Comparison of ENCODE assay signal across 1 cellular context in the genomic region with DNA sequence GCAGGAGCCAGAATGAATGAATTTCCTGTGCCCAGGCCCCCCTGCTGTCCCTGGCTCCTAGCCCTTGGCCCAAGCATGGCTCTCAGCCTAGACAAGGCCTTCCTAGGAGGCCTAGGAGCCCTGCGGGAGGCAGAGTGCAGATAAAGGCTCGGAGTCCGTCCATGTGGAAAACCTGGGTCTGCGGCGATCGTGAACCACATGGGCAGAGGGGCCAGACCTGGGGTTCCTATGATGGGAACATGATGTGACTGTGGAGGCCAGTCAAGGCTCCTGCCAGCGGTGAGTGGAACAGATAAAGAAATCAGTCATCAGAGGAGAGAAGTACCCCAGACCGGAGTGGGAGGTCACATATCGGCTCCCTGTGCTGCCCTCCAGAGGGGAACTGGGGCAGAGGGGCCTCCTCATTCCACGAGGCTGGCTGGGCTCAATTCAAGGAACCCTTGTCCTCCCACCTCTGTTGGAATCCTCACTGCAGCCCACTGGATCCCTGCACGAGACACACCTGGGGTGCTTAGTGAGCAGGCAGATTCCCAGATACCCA.
A peak's percentile ranks its signal among the peaks of the same experiment; 100 is the strongest.
TF ChIP-seq lines count a peak whose summit lies in the region.

No MANE protein-coding gene starts in this region.

TF ChIP-seq in HepG2, 621 proteins besides CTCF, POLR2A, EP300 and RAD21 (continued from another document and continues in another):
- TF ChIP-seq, protein P1, sequence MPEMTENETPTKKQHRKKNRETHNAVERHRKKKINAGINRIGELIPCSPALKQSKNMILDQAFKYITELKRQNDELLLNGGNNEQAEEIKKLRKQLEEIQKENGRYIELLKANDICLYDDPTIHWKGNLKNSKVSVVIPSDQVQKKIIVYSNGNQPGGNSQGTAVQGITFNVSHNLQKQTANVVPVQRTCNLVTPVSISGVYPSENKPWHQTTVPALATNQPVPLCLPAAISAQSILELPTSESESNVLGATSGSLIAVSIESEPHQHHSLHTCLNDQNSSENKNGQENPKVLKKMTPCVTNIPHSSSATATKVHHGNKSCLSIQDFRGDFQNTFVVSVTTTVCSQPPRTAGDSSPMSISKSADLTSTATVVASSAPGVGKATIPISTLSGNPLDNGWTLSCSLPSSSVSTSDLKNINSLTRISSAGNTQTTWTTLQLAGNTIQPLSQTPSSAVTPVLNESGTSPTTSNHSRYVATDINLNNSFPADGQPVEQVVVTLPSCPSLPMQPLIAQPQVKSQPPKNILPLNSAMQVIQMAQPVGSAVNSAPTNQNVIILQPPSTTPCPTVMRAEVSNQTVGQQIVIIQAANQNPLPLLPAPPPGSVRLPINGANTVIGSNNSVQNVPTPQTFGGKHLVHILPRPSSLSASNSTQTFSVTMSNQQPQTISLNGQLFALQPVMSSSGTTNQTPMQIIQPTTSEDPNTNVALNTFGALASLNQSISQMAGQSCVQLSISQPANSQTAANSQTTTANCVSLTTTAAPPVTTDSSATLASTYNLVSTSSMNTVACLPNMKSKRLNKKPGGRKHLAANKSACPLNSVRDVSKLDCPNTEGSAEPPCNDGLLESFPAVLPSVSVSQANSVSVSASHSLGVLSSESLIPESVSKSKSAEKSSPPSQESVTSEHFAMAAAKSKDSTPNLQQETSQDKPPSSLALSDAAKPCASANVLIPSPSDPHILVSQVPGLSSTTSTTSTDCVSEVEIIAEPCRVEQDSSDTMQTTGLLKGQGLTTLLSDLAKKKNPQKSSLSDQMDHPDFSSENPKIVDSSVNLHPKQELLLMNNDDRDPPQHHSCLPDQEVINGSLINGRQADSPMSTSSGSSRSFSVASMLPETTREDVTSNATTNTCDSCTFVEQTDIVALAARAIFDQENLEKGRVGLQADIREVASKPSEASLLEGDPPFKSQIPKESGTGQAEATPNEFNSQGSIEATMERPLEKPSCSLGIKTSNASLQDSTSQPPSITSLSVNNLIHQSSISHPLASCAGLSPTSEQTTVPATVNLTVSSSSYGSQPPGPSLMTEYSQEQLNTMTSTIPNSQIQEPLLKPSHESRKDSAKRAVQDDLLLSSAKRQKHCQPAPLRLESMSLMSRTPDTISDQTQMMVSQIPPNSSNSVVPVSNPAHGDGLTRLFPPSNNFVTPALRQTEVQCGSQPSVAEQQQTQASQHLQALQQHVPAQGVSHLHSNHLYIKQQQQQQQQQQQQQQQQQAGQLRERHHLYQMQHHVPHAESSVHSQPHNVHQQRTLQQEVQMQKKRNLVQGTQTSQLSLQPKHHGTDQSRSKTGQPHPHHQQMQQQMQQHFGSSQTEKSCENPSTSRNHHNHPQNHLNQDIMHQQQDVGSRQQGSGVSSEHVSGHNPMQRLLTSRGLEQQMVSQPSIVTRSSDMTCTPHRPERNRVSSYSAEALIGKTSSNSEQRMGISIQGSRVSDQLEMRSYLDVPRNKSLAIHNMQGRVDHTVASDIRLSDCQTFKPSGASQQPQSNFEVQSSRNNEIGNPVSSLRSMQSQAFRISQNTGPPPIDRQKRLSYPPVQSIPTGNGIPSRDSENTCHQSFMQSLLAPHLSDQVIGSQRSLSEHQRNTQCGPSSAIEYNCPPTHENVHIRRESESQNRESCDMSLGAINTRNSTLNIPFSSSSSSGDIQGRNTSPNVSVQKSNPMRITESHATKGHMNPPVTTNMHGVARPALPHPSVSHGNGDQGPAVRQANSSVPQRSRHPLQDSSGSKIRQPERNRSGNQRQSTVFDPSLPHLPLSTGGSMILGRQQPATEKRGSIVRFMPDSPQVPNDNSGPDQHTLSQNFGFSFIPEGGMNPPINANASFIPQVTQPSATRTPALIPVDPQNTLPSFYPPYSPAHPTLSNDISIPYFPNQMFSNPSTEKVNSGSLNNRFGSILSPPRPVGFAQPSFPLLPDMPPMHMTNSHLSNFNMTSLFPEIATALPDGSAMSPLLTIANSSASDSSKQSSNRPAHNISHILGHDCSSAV (CRISPR knock-in tag; IDR thresholded peaks at IDR 0.05; ENCODE audit: borderline replicate concordance) = no peak
- TF ChIP-seq HDAC2 (CRISPR knock-in tag; IDR thresholded peaks at IDR 0.05) = no peak
- no peak for TF ChIP-seq CHCHD3 (CRISPR knock-in tag; IDR thresholded peaks at IDR 0.05)
- no peak for TF ChIP-seq ZNF557 (CRISPR knock-in tag; IDR thresholded peaks at IDR 0.05)
- TF ChIP-seq SP1 (IDR thresholded peaks at IDR 0.05) = no peak
- TF ChIP-seq SP1 (CRISPR knock-in tag; IDR thresholded peaks at IDR 0.05) = no peak
- TF ChIP-seq, protein P2, sequence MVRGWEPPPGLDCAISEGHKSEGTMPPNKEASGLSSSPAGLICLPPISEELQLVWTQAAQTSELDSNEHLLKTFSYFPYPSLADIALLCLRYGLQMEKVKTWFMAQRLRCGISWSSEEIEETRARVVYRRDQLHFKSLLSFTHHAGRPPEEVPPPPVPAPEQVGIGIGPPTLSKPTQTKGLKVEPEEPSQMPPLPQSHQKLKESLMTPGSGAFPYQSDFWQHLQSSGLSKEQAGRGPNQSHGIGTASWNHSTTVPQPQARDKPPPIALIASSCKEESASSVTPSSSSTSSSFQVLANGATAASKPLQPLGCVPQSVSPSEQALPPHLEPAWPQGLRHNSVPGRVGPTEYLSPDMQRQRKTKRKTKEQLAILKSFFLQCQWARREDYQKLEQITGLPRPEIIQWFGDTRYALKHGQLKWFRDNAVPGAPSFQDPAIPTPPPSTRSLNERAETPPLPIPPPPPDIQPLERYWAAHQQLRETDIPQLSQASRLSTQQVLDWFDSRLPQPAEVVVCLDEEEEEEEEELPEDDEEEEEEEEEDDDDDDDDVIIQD (CRISPR knock-in tag; IDR thresholded peaks at IDR 0.05; ENCODE audit: low read depth) = 0 out of 2 replicates have a peak, but pooled peaks have one; percentile 47
- TF ChIP-seq NFRKB (IDR thresholded peaks at IDR 0.05) = no peak
- no peak for TF ChIP-seq ZNF607 (CRISPR knock-in tag; IDR thresholded peaks at IDR 0.05; ENCODE audit: borderline replicate concordance)
- no peak for TF ChIP-seq ZNF207 (IDR thresholded peaks at IDR 0.05; ENCODE audit: borderline replicate concordance)
- TF ChIP-seq MIER3 (CRISPR knock-in tag; IDR thresholded peaks at IDR 0.05; ENCODE audit: borderline replicate concordance) = peak; percentile 43; the same call in 1 of the 2 replicates
- no peak for TF ChIP-seq SIN3A (IDR thresholded peaks at IDR 0.05; ENCODE audit: borderline replicate concordance, low read depth, low read length)
- TF ChIP-seq SSRP1 (CRISPR knock-in tag; IDR thresholded peaks at IDR 0.05) = no peak
- TF ChIP-seq AGO1 (IDR thresholded peaks at IDR 0.05; ENCODE audit: low read depth, low read length, poor library complexity, severe bottlenecking) = no peak
- TF ChIP-seq HIVEP1 (CRISPR knock-in tag; IDR thresholded peaks at IDR 0.05) = no peak
- no peak for TF ChIP-seq ARNT (IDR thresholded peaks at IDR 0.05)
- no peak for TF ChIP-seq ELF4 (CRISPR knock-in tag; IDR thresholded peaks at IDR 0.05; ENCODE audit: borderline replicate concordance)
- TF ChIP-seq, protein P3, sequence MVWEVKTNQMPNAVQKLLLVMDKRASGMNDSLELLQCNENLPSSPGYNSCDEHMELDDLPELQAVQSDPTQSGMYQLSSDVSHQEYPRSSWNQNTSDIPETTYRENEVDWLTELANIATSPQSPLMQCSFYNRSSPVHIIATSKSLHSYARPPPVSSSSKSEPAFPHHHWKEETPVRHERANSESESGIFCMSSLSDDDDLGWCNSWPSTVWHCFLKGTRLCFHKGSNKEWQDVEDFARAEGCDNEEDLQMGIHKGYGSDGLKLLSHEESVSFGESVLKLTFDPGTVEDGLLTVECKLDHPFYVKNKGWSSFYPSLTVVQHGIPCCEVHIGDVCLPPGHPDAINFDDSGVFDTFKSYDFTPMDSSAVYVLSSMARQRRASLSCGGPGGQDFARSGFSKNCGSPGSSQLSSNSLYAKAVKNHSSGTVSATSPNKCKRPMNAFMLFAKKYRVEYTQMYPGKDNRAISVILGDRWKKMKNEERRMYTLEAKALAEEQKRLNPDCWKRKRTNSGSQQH (CRISPR knock-in tag; IDR thresholded peaks at IDR 0.05; ENCODE audit: low read depth) = 0 out of 2 replicates have a peak, but pooled peaks have one; percentile 37
- TF ChIP-seq, protein P4, sequence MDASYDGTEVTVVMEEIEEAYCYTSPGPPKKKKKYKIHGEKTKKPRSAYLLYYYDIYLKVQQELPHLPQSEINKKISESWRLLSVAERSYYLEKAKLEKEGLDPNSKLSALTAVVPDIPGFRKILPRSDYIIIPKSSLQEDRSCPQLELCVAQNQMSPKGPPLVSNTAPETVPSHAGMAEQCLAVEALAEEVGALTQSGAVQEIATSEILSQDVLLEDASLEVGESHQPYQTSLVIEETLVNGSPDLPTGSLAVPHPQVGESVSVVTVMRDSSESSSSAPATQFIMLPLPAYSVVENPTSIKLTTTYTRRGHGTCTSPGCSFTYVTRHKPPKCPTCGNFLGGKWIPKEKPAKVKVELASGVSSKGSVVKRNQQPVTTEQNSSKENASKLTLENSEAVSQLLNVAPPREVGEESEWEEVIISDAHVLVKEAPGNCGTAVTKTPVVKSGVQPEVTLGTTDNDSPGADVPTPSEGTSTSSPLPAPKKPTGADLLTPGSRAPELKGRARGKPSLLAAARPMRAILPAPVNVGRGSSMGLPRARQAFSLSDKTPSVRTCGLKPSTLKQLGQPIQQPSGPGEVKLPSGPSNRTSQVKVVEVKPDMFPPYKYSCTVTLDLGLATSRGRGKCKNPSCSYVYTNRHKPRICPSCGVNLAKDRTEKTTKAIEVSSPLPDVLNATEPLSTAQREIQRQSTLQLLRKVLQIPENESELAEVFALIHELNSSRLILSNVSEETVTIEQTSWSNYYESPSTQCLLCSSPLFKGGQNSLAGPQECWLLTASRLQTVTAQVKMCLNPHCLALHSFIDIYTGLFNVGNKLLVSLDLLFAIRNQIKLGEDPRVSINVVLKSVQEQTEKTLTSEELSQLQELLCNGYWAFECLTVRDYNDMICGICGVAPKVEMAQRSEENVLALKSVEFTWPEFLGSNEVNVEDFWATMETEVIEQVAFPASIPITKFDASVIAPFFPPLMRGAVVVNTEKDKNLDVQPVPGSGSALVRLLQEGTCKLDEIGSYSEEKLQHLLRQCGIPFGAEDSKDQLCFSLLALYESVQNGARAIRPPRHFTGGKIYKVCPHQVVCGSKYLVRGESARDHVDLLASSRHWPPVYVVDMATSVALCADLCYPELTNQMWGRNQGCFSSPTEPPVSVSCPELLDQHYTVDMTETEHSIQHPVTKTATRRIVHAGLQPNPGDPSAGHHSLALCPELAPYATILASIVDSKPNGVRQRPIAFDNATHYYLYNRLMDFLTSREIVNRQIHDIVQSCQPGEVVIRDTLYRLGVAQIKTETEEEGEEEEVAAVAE (CRISPR knock-in tag; IDR thresholded peaks at IDR 0.05; ENCODE audit: borderline replicate concordance) = no peak
- TF ChIP-seq XBP1 (CRISPR knock-in tag; IDR thresholded peaks at IDR 0.05) = no peak
- TF ChIP-seq, protein P5, sequence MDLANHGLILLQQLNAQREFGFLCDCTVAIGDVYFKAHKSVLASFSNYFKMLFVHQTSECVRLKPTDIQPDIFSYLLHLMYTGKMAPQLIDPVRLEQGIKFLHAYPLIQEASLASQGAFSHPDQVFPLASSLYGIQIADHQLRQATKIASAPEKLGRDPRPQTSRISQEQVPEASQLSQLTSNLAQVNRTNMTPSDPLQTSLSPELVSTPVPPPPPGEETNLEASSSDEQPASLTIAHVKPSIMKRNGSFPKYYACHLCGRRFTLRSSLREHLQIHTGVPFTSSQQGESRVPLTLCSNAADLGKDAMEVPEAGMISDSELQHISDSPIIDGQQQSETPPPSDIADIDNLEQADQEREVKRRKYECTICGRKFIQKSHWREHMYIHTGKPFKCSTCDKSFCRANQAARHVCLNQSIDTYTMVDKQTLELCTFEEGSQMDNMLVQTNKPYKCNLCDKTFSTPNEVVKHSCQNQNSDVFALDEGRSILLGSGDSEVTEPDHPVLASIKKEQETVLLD (CRISPR knock-in tag; IDR thresholded peaks at IDR 0.05; ENCODE audit: low read depth) = no peak
- TF ChIP-seq, protein P6, sequence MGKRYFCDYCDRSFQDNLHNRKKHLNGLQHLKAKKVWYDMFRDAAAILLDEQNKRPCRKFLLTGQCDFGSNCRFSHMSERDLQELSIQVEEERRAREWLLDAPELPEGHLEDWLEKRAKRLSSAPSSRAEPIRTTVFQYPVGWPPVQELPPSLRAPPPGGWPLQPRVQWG (CRISPR knock-in tag; IDR thresholded peaks at IDR 0.05; ENCODE audit: borderline replicate concordance, low read depth) = no peak
- TF ChIP-seq, protein P7, sequence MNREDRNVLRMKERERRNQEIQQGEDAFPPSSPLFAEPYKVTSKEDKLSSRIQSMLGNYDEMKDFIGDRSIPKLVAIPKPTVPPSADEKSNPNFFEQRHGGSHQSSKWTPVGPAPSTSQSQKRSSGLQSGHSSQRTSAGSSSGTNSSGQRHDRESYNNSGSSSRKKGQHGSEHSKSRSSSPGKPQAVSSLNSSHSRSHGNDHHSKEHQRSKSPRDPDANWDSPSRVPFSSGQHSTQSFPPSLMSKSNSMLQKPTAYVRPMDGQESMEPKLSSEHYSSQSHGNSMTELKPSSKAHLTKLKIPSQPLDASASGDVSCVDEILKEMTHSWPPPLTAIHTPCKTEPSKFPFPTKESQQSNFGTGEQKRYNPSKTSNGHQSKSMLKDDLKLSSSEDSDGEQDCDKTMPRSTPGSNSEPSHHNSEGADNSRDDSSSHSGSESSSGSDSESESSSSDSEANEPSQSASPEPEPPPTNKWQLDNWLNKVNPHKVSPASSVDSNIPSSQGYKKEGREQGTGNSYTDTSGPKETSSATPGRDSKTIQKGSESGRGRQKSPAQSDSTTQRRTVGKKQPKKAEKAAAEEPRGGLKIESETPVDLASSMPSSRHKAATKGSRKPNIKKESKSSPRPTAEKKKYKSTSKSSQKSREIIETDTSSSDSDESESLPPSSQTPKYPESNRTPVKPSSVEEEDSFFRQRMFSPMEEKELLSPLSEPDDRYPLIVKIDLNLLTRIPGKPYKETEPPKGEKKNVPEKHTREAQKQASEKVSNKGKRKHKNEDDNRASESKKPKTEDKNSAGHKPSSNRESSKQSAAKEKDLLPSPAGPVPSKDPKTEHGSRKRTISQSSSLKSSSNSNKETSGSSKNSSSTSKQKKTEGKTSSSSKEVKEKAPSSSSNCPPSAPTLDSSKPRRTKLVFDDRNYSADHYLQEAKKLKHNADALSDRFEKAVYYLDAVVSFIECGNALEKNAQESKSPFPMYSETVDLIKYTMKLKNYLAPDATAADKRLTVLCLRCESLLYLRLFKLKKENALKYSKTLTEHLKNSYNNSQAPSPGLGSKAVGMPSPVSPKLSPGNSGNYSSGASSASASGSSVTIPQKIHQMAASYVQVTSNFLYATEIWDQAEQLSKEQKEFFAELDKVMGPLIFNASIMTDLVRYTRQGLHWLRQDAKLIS (CRISPR knock-in tag; IDR thresholded peaks at IDR 0.05) = no peak
- no peak for TF ChIP-seq ZNF790 (CRISPR knock-in tag; IDR thresholded peaks at IDR 0.05; ENCODE audit: borderline replicate concordance)
- TF ChIP-seq POLR2AphosphoS5 (IDR thresholded peaks at IDR 0.05; ENCODE audit: low read depth, low read length) = no peak
- no peak for TF ChIP-seq ZNF335 (CRISPR knock-in tag; IDR thresholded peaks at IDR 0.05)
- TF ChIP-seq ZNF317 (CRISPR knock-in tag; IDR thresholded peaks at IDR 0.05) = peak; percentile 72; the same call in 1 of the 2 replicates
- TF ChIP-seq, protein P8, sequence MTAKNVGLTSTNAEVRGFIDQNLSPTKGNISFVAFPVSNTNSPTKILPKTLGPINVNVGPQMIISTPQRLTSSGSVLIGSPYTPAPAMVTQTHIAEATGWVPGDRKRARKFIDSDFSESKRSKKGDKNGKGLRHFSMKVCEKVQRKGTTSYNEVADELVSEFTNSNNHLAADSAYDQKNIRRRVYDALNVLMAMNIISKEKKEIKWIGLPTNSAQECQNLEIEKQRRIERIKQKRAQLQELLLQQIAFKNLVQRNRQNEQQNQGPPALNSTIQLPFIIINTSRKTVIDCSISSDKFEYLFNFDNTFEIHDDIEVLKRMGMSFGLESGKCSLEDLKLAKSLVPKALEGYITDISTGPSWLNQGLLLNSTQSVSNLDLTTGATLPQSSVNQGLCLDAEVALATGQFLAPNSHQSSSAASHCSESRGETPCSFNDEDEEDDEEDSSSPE (CRISPR knock-in tag; IDR thresholded peaks at IDR 0.05) = no peak
